In the genomic region with DNA sequence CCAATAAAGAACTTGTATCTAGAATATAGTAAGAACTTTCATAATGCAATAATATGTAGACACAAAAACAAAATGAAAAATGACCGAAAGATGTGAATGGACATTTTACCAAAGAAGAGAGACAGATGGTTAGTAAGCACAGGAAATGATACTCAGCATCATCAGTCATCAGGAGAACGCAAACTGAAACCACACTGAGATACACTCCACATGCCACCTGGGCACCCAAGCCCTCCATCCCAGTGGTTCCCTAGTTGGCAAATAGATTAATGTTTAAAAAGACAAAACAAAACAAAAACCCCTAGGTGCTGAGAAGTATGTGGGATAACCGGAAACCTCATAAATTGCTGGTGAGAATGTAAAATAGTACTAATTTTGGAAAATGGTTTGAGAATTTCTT, we compare ENCODE assay signal across 17 cellular contexts. TPM values are rescaled to one million over a fixed set of nuclear protein-coding genes. Genes with fewer than 3 reads are reported as not detected.
DNase-seq lines count a peak whose midpoint lies in the region; ATAC-seq and TF ChIP-seq lines count a peak whose summit lies in the region.
"Had no signal": no experiment of that assay in that cellular context is flagged by ENCODE, and none has a peak within 500 bp of the region (broad histone marks: within the 10 kb centered on the region; RNA-seq: fewer than 3 reads in every experiment).

No MANE protein-coding gene starts in this region.

- H3K4me1 ChIP-seq in lower lobe of right lung = no peaks in the 10 kb centered on the region

- H3K36me3 Mint-ChIP-seq in activated CD4-positive, alpha-beta memory T cell treated with anti-CD3 and anti-CD28 coated beads for 36 hours = peaks cover 18% of the 10 kb centered on the region
- H3K36me3 Mint-ChIP-seq in activated CD4-positive, alpha-beta memory T cell treated with anti-CD3 and anti-CD28 coated beads, Interleukin-2, amount 10 ng/mL, durations not matched to agents 7 days and 5 days (ENCODE audit: low read depth) = peaks cover 25% of the 10 kb centered on the region

- H3K4me3 Mint-ChIP-seq in activated CD4-positive, alpha-beta memory T cell treated with anti-CD3 and anti-CD28 coated beads for 36 hours = no peak overlapping the region
- no peak overlapping the region for H3K4me3 Mint-ChIP-seq in activated CD4-positive, alpha-beta memory T cell treated with anti-CD3 and anti-CD28 coated beads, Interleukin-2, amount 10 ng/mL, durations not matched to agents 7 days and 5 days
- H3K4me3 Mint-ChIP-seq: CD4-positive, CD25-positive, alpha-beta regulatory T cell had no signal

- no peaks in the 10 kb centered on the region for H3K9me3 Mint-ChIP-seq in activated CD4-positive, alpha-beta memory T cell treated with anti-CD3 and anti-CD28 coated beads for 36 hours
- no peaks in the 10 kb centered on the region for H3K9me3 Mint-ChIP-seq in activated CD4-positive, alpha-beta memory T cell treated with anti-CD3 and anti-CD28 coated beads, Interleukin-2, amount 10 ng/mL, durations not matched to agents 7 days and 5 days

- DNase-seq in activated CD4-positive, alpha-beta memory T cell treated with anti-CD3 and anti-CD28 coated beads for 36 hours = peak; percentile 22
- DNase-seq in activated CD4-positive, alpha-beta memory T cell treated with anti-CD3 and anti-CD28 coated beads, Interleukin-2, amount 10 ng/mL, durations not matched to agents 7 days and 5 days = no peak
- DNase-seq in renal cortical epithelial cell (ENCODE audit: low read depth) = peak; percentile 11
- no peak for DNase-seq in H4 (ENCODE audit: low spot score)
- DNase-seq in T1000 (lab: John Stamatoyannopoulos, UW) = no peak
- DNase-seq in lower lobe of right lung = no peak
- DNase-seq: DMS79; effector CD8-positive, alpha-beta T cell; left ventricle myocardium superior; NCI-H2081 treated with DMSO at 0.1 percent for 48 hours; NCI-H748 treated with DMSO at 0.1 percent for 48 hours had no signal

- no peak overlapping the region for H3K27ac Mint-ChIP-seq in activated CD4-positive, alpha-beta memory T cell treated with anti-CD3 and anti-CD28 coated beads for 36 hours
- H3K27ac Mint-ChIP-seq in activated CD4-positive, alpha-beta memory T cell treated with anti-CD3 and anti-CD28 coated beads, Interleukin-2, amount 10 ng/mL, durations not matched to agents 7 days and 5 days = no peak overlapping the region
- H3K27ac Mint-ChIP-seq: progenitor cell of endocrine pancreas had no signal

- no peaks in the 10 kb centered on the region for H3K27me3 ChIP-seq in lower lobe of right lung (ENCODE audit: low read depth)
- H3K27me3 ChIP-seq: cardiac muscle cell had no signal

- no peak for TF ChIP-seq CTCF in lower lobe of right lung (IDR thresholded peaks at IDR 0.05)

- no peaks in the 10 kb centered on the region for H3K9me3 ChIP-seq in lower lobe of right lung

- no peak overlapping the region for H3K27ac ChIP-seq in lower lobe of right lung
- H3K27ac ChIP-seq: cardiac muscle cell had no signal

- H3K27me3 Mint-ChIP-seq in activated CD4-positive, alpha-beta memory T cell treated with anti-CD3 and anti-CD28 coated beads for 36 hours = no peaks in the 10 kb centered on the region
- no peaks in the 10 kb centered on the region for H3K27me3 Mint-ChIP-seq in activated CD4-positive, alpha-beta memory T cell treated with anti-CD3 and anti-CD28 coated beads, Interleukin-2, amount 10 ng/mL, durations not matched to agents 7 days and 5 days
- H3K27me3 Mint-ChIP-seq: CD4-positive, CD25-positive, alpha-beta regulatory T cell; progenitor cell of endocrine pancreas had no signal

- CTCF ChIA-PET in activated CD4-positive, alpha-beta memory T cell treated with anti-CD3 and anti-CD28 coated beads for 36 hours (lab: Charles Lee) = interaction anchor here (0.7 kb wide), 1 partner anchor 179 kb away, joined by 3 read pairs; no protein-coding TSS in a partner anchor
- CTCF ChIA-PET in activated CD4-positive, alpha-beta memory T cell treated with anti-CD3 and anti-CD28 coated beads, Interleukin-2, amount 10 ng/mL, durations not matched to agents 7 days and 5 days (lab: Charles Lee) = no interaction called here

- POLR2A ChIA-PET in activated CD4-positive, alpha-beta memory T cell treated with anti-CD3 and anti-CD28 coated beads for 36 hours (lab: Charles Lee) = interaction anchor here (0.6 to 0.7 kb wide), 2 partner anchors 150 to 155 kb away, joined by 3 read pairs; no protein-coding TSS in a partner anchor
- POLR2A ChIA-PET in activated CD4-positive, alpha-beta memory T cell treated with anti-CD3 and anti-CD28 coated beads, Interleukin-2, amount 10 ng/mL, durations not matched to agents 7 days and 5 days (lab: Charles Lee) = no interaction called here

- peak; percentile 39 for ATAC-seq in GM19468 (IDR thresholded peaks at IDR 0.05; ENCODE audit: extremely low read depth, unreplicated experiment)
- peak; percentile 87 for ATAC-seq in HG03354 (IDR thresholded peaks at IDR 0.05; ENCODE audit: poor library complexity, severe bottlenecking, unreplicated experiment)
- ATAC-seq in lower lobe of right lung = no peak
- ATAC-seq: HCT116, left ventricle myocardium superior had no signal

- intact Hi-C loops in activated CD4-positive, alpha-beta memory T cell treated with anti-CD3 and anti-CD28 coated beads for 36 hours (cut with micrococcal nuclease) = no loop called here
- intact Hi-C loops in lower lobe of right lung (cut with DNase I) = no loop called here

- peaks cover 73% of the 10 kb centered on the region for H3K36me3 ChIP-seq in lower lobe of right lung

- H3K4me3 ChIP-seq in lower lobe of right lung = no peak overlapping the region
- H3K4me3 ChIP-seq: cardiac muscle cell had no signal

- peaks cover 8% of the 10 kb centered on the region for H3K4me1 Mint-ChIP-seq in activated CD4-positive, alpha-beta memory T cell treated with anti-CD3 and anti-CD28 coated beads for 36 hours (ENCODE audit: low read depth)
- peaks cover 10% of the 10 kb centered on the region for H3K4me1 Mint-ChIP-seq in activated CD4-positive, alpha-beta memory T cell treated with anti-CD3 and anti-CD28 coated beads, Interleukin-2, amount 10 ng/mL, durations not matched to agents 7 days and 5 days

RNA-seq across cellular contexts. Expression of a gene that starts 26.8 kb away (rescaled TPM):
- 10 to 100 TPM; 24.2 to 24.6 TPM for total RNA-seq in activated CD4-positive, alpha-beta memory T cell treated with anti-CD3 and anti-CD28 coated beads for 36 hours
- total RNA-seq in activated CD4-positive, alpha-beta memory T cell treated with anti-CD3 and anti-CD28 coated beads, Interleukin-2, amount 10 ng/mL, durations not matched to agents 7 days and 5 days = 10 to 100 TPM; 29.8 to 30.6 TPM
- total RNA-seq in renal cortical epithelial cell = 20.1 and 32.0 TPM in 2 replicates
- 15.6 and 16.8 TPM in 2 replicates for total RNA-seq in H4 (2014; rRNA removed; shearing (Covaris generic))
- 16.2 TPM for total RNA-seq in lower lobe of right lung

Comparison
In these comparisons a context has a peak if more than half of its experiments do, and no peak if none do; other contexts are left out.
1. DNase-seq: peak in activated CD4-positive, alpha-beta memory T cell treated with anti-CD3 and anti-CD28 coated beads for 36 hours (single experiment) and renal cortical epithelial cell (single experiment); none in activated CD4-positive, alpha-beta memory T cell treated with anti-CD3 and anti-CD28 coated beads, Interleukin-2, amount 10 ng/mL, durations not matched to agents 7 days and 5 days (single experiment), H4 (single experiment), T1000 (single experiment) and lower lobe of right lung (single experiment).
2. ATAC-seq: peak in GM19468 (single experiment) and HG03354 (single experiment); none in lower lobe of right lung (0 of 2).